Comparison of ENCODE assay signal across 9 cellular contexts in the genomic region with DNA sequence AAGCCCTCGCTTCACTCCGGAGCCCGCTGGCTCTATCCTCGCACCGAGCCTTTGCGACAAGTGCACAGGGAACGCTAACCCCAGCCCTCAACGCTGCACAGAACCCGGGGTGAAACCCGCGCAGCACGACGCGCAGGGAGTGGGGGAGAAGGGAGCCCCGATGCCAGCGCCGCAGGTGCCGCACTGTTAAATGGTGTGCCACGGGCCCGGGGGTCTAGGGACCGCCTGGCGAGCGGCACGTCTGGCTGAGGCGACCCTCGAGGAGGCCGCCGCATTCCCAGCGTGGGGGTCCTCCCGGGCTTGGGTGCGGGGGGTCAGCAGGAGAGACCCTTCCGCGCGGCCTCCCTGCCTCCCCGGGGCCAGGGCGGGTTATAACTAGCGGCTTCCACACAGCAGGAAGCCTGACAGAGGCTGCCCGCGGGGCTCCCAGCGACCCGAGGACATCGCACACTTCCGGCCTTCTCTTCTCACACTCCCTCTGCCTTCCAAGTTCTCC. TPM values are rescaled to one million over a fixed set of nuclear protein-coding genes. Genes with fewer than 3 reads are reported as not detected.
A peak's percentile ranks its signal among the peaks of the same experiment; 100 is the strongest.
DNase-seq lines count a peak whose midpoint lies in the region; ATAC-seq and TF ChIP-seq lines count a peak whose summit lies in the region.
"Had no signal": no experiment of that assay in that cellular context is flagged by ENCODE, and none has a peak within 500 bp of the region (broad histone marks: within the 10 kb centered on the region; RNA-seq: fewer than 3 reads in every experiment).

No MANE protein-coding gene starts in this region.

- no peaks in the 10 kb centered on the region for H4K20me1 ChIP-seq in KMS-11 (ENCODE audit: insufficient read depth)

- peak overlapping the region; percentile 76 to 96 (median 88) for H3K27ac Mint-ChIP-seq in CD8-positive, alpha-beta memory T cell

- POLR2A ChIA-PET in CD8-positive, alpha-beta memory T cell (lab: Charles Lee): interaction anchor here (3.9 kb wide), 1 partner anchor 143 kb away, joined by 20 read pairs; no protein-coding TSS in a partner anchor

- peaks cover 0 to 2% (median 0%) of the 10 kb centered on the region in 3 donors for H3K36me3 Mint-ChIP-seq in CD8-positive, alpha-beta memory T cell

- H3K9ac ChIP-seq in KMS-11: peak overlapping the region; percentile 22; the same call in 1 of the 2 replicates

- no peaks in the 10 kb centered on the region for H3K27me3 ChIP-seq in CD8-positive, alpha-beta memory T cell (ENCODE audit: insufficient read depth, low read length, poor library complexity, severe bottlenecking)
- no peaks in the 10 kb centered on the region for H3K27me3 ChIP-seq in KMS-11 (ENCODE audit: insufficient read depth, low read depth)

- H3K4me1 ChIP-seq in CD8-positive, alpha-beta memory T cell (ENCODE audit: insufficient read depth, low read length): peaks cover 11% of the 10 kb centered on the region
- H3K4me1 ChIP-seq in KMS-11 (ENCODE audit: low read depth, poor library complexity, severe bottlenecking): peaks cover 5% of the 10 kb centered on the region

- peak overlapping the region; percentile 87 for H3K4me2 ChIP-seq in KMS-11

- H2AFZ ChIP-seq in KMS-11 (ENCODE audit: low read depth): peak overlapping the region; percentile 78

- no peak for TF ChIP-seq CTCF in KMS-11 (conservative IDR thresholded peaks at IDR 0.05; ENCODE audit: low read depth, low read length)

- H3K4me1 Mint-ChIP-seq in CD8-positive, alpha-beta memory T cell: peaks cover 11 to 16% (median 12%) of the 10 kb centered on the region in 3 donors

- peak overlapping the region; percentile 90 to 94 (median 92) for H3K4me3 Mint-ChIP-seq in CD8-positive, alpha-beta memory T cell

- H3K79me2 ChIP-seq in KMS-11 (ENCODE audit: insufficient read depth, low read depth): no peaks in the 10 kb centered on the region

- H3K27me3 Mint-ChIP-seq in CD8-positive, alpha-beta memory T cell: no peaks in the 10 kb centered on the region

- peak; percentile 29 to 68 (median 50) for DNase-seq in CD8-positive, alpha-beta memory T cell
- DNase-seq in activated naive CD4-positive, alpha-beta T cell treated with Interleukin-2 at 50 U/mL for 16 hours: peak; percentile 47
- peak; percentile 60 for DNase-seq in left ventricle myocardium superior
- DNase-seq in stimulated activated CD4-positive, alpha-beta T cell treated with anti-CD3 and anti-CD28 coated beads, Interleukin-15, amount 100 ng/mL, for 48 hours (ENCODE audit: low read depth in 2 of 2): peak; percentile 37 to 42
- no peak for DNase-seq in glomerular visceral epithelial cell (ENCODE audit: extremely low spot score)
- DNase-seq in NCI-H187 treated with DMSO at 0.1 percent for 48 hours (lab: John Stamatoyannopoulos, UW): no peak

- peak overlapping the region; percentile 88 for H3K4me3 ChIP-seq in CD8-positive, alpha-beta memory T cell (ENCODE audit: low read length)
- no peak overlapping the region for H3K4me3 ChIP-seq in KMS-11 (IDR thresholded peaks at IDR 0.05; ENCODE audit: insufficient read depth, low read depth, low read length)

- peak overlapping the region; percentile 69 for H3K27ac ChIP-seq in CD8-positive, alpha-beta memory T cell (ENCODE audit: low read depth, low read length)
- no peak overlapping the region for H3K27ac ChIP-seq in KMS-11

- intact Hi-C loops in left ventricle myocardium superior (cut with micrococcal nuclease): no loop called here

- H3K36me3 ChIP-seq in CD8-positive, alpha-beta memory T cell (ENCODE audit: insufficient read depth, low read length): no peaks in the 10 kb centered on the region
- no peaks in the 10 kb centered on the region for H3K36me3 ChIP-seq in KMS-11 (ENCODE audit: insufficient read depth)

- H3K9me3 Mint-ChIP-seq in CD8-positive, alpha-beta memory T cell: no peaks in the 10 kb centered on the region

- CTCF ChIA-PET in CD8-positive, alpha-beta memory T cell (lab: Charles Lee): interaction anchor here (1.1 to 12.9 kb wide), 3 partner anchors 142 to 144 kb away, joined by 5 to 161 read pairs (median 12); no protein-coding TSS in a partner anchor

- ATAC-seq in GM21423 (IDR thresholded peaks at IDR 0.05; ENCODE audit: unreplicated experiment) (peak; percentile 7), left ventricle myocardium superior (peak; percentile 39)

- no peaks in the 10 kb centered on the region for H3K9me3 ChIP-seq in CD8-positive, alpha-beta memory T cell (ENCODE audit: low read length)

RNA-seq across cellular contexts. Expression of gene LRTM2, which starts 23.8 kb away (rescaled TPM):
- total RNA-seq in CD8-positive, alpha-beta memory T cell: under 1 TPM in 1 of 2 experiments, not detected in 1; 0.24 TPM
- not detected for polyA plus RNA-seq in CD8-positive, alpha-beta memory T cell
- total RNA-seq in left ventricle myocardium superior: not detected
- total RNA-seq: LHCN-M2 had no signal

Comparison
In these comparisons a context has a peak if more than half of its experiments do, and no peak if none do; other contexts are left out.
1. DNase-seq: peak in CD8-positive, alpha-beta memory T cell (5 of 5), activated naive CD4-positive, alpha-beta T cell treated with Interleukin-2 at 50 U/mL for 16 hours (single experiment), left ventricle myocardium superior (single experiment) and stimulated activated CD4-positive, alpha-beta T cell treated with anti-CD3 and anti-CD28 coated beads, Interleukin-15, amount 100 ng/mL, for 48 hours (2 of 2); none in glomerular visceral epithelial cell (single experiment) and NCI-H187 treated with DMSO at 0.1 percent for 48 hours (single experiment).